12 cellular contexts compared by ENCODE assay signal in the genomic region with DNA sequence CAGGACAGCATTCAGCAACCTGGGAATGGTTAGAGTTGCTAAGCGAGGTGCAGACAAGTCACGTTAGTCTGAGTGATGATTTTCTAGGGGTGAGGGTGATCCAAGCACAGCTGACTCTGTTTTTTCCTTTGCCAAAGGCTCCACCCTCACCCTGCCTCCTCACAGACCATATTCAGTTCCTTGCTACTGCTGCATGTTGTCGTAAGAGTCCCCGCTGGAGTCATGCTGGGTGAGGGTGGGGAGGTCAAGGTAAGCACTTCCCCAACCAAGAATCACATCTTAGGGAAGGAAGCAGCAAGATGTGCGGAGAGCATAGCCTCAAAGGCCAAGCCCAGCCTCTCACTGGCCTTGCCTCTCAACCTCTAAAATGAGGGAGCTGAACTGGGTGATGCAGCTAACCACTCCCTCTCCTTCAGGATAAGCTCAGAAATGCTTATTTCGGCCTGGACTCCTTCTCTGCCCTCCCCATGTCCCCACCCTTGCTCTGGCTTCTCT.
DNase-seq lines count a peak whose midpoint lies in the region; ATAC-seq and TF ChIP-seq lines count a peak whose summit lies in the region.
"Had no signal": no experiment of that assay in that cellular context is flagged by ENCODE, and none has a peak within 500 bp of the region (broad histone marks: within the 10 kb centered on the region; RNA-seq: fewer than 3 reads in every experiment).

No MANE protein-coding gene starts in this region.

- H2AFZ ChIP-seq in OCI-LY7 (ENCODE audit: low read length) = no peak overlapping the region

- peak overlapping the region in 18 of 21 experiments; percentile 4 to 82 (median 64) for H3K27ac ChIP-seq in skin epidermis
- no peak overlapping the region for H3K27ac ChIP-seq in OCI-LY7 (ENCODE audit: low read depth, low read length, poor library complexity, severe bottlenecking)
- H3K27ac ChIP-seq: KMS-11 had no signal

- intact Hi-C loops in OCI-LY7 (cut with micrococcal nuclease; ENCODE audit: unreplicated experiment) = no loop called here

- no peaks in the 10 kb centered on the region for H3K79me2 ChIP-seq in OCI-LY7 (ENCODE audit: insufficient read depth, low read depth, low read length)

- no peaks in the 10 kb centered on the region for H4K20me1 ChIP-seq in OCI-LY7 (ENCODE audit: insufficient read depth, low read length)

- H3K36me3 ChIP-seq in OCI-LY7 (ENCODE audit: insufficient read depth, low read length) = no peaks in the 10 kb centered on the region

- POLR2A ChIA-PET in OCI-LY7 (lab: Charles Lee) = interaction anchor here (0.6 kb wide), 1 partner anchor 1829 kb away, joined by 3 read pairs; no protein-coding TSS in a partner anchor

- peak overlapping the region; percentile 35 for H3K27ac Mint-ChIP-seq in HFFc6
- H3K27ac Mint-ChIP-seq in brain = peak overlapping the region; percentile 36 to 95 (median 56)
- H3K27ac Mint-ChIP-seq: activated naive CD8-positive, alpha-beta T cell treated with anti-CD3 and anti-CD28 coated beads, Interleukin-2, amount 50 U/mL, for 24 hours had no signal

- H3K4me1 Mint-ChIP-seq in HFFc6 (ENCODE audit: low read depth) = peaks cover 67% of the 10 kb centered on the region
- peaks cover 92% of the 10 kb centered on the region for H3K4me1 Mint-ChIP-seq in brain

- no peaks in the 10 kb centered on the region; the same call in 1 of the 2 replicates for H3K36me3 Mint-ChIP-seq in HFFc6 (ENCODE audit: low read depth)
- H3K36me3 Mint-ChIP-seq in brain = no peaks in the 10 kb centered on the region

- H3K27me3 Mint-ChIP-seq in HFFc6 (ENCODE audit: insufficient read depth) (peaks cover 5% of the 10 kb centered on the region), brain (no peaks in the 10 kb centered on the region)

- CTCF ChIA-PET in OCI-LY7 (lab: Charles Lee; ENCODE audit: unreplicated experiment) = no interaction called here

- H3K9me3 Mint-ChIP-seq in HFFc6 = no peaks in the 10 kb centered on the region
- no peaks in the 10 kb centered on the region for H3K9me3 Mint-ChIP-seq in brain
- H3K9me3 Mint-ChIP-seq: activated naive CD8-positive, alpha-beta T cell treated with anti-CD3 and anti-CD28 coated beads, Interleukin-2, amount 50 U/mL, for 24 hours had no signal

- no TSS peak for BruUV-seq in OCI-LY7 (replicated peaks; lab: Mats Ljungman, UMichigan)

- H3K4me1 ChIP-seq in OCI-LY7 (ENCODE audit: insufficient read depth, low read length, poor library complexity, severe bottlenecking) = peaks cover 9% of the 10 kb centered on the region

- H3K4me3 Mint-ChIP-seq in HFFc6 (no peak overlapping the region), brain (peak overlapping the region in 1 of 5 experiments; percentile 49)
- H3K4me3 Mint-ChIP-seq: activated naive CD8-positive, alpha-beta T cell treated with anti-CD3 and anti-CD28 coated beads, Interleukin-2, amount 50 U/mL, for 24 hours had no signal

- H3K4me3 ChIP-seq in skin epidermis = no peak overlapping the region
- no peak overlapping the region for H3K4me3 ChIP-seq in OCI-LY7 (ENCODE audit: low read depth, low read length, poor library complexity, severe bottlenecking)

- TF ChIP-seq CTCF in HFFc6 (IDR thresholded peaks at IDR 0.05) = no peak
- no peak for TF ChIP-seq CTCF in brain (conservative IDR thresholded peaks at IDR 0.05)
- TF ChIP-seq CTCF in OCI-LY7 (conservative IDR thresholded peaks at IDR 0.05; ENCODE audit: low read length) = no peak

- ATAC-seq in HG03521 (IDR thresholded peaks at IDR 0.05; ENCODE audit: unreplicated experiment) = no peak
- ATAC-seq: activated naive CD8-positive, alpha-beta T cell treated with anti-CD3 and anti-CD28 coated beads, Interleukin-2, amount 50 U/mL, for 24 hours had no signal

- DNase-seq in HFFc6 (no peak), iPS-NIHi7 (ENCODE audit: extremely low spot score) (peak; percentile 36), NCI-H2107 treated with DMSO at 0.1 percent for 48 hours (lab: John Stamatoyannopoulos, UW; ENCODE audit: unreplicated experiment) (no peak), OCI-LY7 (ENCODE audit: low spot score) (no peak), D341Med (ENCODE audit: low spot score) (no peak)
- DNase-seq: activated naive CD8-positive, alpha-beta T cell treated with anti-CD3 and anti-CD28 coated beads, Interleukin-2, amount 50 U/mL, for 24 hours; DND-41; hippocampal formation had no signal

- H3K4me2 ChIP-seq in OCI-LY7 (ENCODE audit: low read length) = no peak overlapping the region
- H3K4me2 ChIP-seq: KMS-11 had no signal

- no peaks in the 10 kb centered on the region for H3K9me3 ChIP-seq in OCI-LY7 (ENCODE audit: low read length)

- no peaks in the 10 kb centered on the region for H3K9me2 ChIP-seq in OCI-LY7 (ENCODE audit: insufficient read depth, low read length)
